1 cellular context compared by ENCODE assay signal in the genomic region with DNA sequence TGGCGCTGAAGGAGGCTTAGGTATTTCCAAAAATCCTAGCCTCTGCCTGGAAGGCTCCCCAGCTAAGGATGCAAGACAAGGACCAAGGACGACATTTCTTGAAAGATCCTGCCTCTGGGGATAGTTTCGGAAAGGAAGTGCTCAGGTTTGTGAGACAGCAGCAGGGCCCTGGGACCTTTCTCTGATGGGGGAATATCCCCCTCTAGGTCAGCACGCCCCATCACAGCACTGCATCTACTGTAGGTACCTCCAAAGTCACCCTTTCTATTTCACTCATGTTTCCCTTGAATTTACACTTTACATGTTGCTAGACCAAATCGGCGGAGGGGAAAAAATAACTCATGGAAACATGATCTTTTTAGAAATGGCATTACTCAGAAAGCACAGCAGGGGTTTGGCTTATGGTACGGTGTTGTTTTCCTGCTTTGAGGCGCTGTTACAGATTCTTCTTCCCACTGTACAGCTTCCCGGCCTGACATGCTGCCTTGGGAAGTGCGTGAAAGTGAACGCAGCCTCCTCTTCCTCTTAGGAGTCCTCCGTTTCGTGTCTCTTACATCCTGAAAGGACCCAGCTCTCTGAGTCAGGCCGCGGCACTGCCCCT.
TF ChIP-seq lines count a peak whose summit lies in the region.

No MANE protein-coding gene starts in this region.

TF ChIP-seq in WTC11, 78 proteins besides CTCF, POLR2A, EP300 and RAD21 (continued from another document):
- no peak for TF ChIP-seq TP53 (CRISPR knock-in tag; IDR thresholded peaks at IDR 0.05)
- TF ChIP-seq, protein P1, sequence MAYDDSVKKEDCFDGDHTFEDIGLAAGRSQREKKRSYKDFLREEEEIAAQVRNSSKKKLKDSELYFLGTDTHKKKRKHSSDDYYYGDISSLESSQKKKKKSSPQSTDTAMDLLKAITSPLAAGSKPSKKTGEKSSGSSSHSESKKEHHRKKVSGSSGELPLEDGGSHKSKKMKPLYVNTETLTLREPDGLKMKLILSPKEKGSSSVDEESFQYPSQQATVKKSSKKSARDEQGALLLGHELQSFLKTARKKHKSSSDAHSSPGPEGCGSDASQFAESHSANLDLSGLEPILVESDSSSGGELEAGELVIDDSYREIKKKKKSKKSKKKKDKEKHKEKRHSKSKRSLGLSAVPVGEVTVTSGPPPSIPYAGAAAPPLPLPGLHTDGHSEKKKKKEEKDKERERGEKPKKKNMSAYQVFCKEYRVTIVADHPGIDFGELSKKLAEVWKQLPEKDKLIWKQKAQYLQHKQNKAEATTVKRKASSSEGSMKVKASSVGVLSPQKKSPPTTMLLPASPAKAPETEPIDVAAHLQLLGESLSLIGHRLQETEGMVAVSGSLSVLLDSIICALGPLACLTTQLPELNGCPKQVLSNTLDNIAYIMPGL (CRISPR knock-in tag; IDR thresholded peaks at IDR 0.05) = no peak
- TF ChIP-seq ZNF423 (CRISPR knock-in tag; IDR thresholded peaks at IDR 0.05) = no peak
- TF ChIP-seq ZNF263 (CRISPR knock-in tag; IDR thresholded peaks at IDR 0.05; ENCODE audit: low read depth) = no peak
- no peak for TF ChIP-seq FOXK1 (CRISPR knock-in tag; IDR thresholded peaks at IDR 0.05)
- TF ChIP-seq, protein P2, sequence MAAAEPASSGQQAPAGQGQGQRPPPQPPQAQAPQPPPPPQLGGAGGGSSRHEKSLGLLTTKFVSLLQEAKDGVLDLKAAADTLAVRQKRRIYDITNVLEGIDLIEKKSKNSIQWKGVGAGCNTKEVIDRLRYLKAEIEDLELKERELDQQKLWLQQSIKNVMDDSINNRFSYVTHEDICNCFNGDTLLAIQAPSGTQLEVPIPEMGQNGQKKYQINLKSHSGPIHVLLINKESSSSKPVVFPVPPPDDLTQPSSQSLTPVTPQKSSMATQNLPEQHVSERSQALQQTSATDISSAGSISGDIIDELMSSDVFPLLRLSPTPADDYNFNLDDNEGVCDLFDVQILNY (CRISPR knock-in tag; IDR thresholded peaks at IDR 0.05) = no peak
- TF ChIP-seq CREM (CRISPR knock-in tag; IDR thresholded peaks at IDR 0.05) = no peak
- TF ChIP-seq TEAD4 (CRISPR knock-in tag; IDR thresholded peaks at IDR 0.05) = no peak
- TF ChIP-seq ZNF219 (CRISPR knock-in tag; IDR thresholded peaks at IDR 0.05; ENCODE audit: borderline replicate concordance) = no peak
- TF ChIP-seq ZNF232 (CRISPR knock-in tag; IDR thresholded peaks at IDR 0.05) = no peak
- TF ChIP-seq ZNF317 (CRISPR knock-in tag; IDR thresholded peaks at IDR 0.05; ENCODE audit: borderline replicate concordance, low read depth) = no peak
- TF ChIP-seq TEAD1 (CRISPR knock-in tag; IDR thresholded peaks at IDR 0.05) = no peak
TF ChIP-seq in WTC11: peak in this region for 0.
